ENCODE assay signal across 8 cellular contexts in the genomic region with DNA sequence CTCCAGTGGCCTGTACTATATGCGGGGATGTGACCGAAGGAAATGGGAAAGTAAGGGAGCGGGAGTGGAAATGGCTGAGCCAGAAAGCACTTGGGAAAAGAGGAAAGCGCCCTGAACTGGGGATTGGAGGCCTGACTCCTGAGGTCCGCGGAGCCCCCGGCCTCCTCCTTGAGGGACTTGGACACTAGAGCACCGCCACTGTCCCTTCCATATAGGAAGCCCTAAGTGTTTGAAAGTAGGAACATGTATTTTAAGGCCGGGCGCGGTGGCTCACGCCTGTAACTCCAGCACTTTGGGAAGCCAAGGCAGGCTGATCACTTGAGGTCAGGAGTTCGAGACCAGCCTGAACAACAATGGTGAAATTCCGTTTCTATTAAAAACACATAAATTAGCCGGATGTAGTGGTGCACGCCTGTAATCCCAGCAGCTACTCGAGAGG. TPM values are rescaled to one million over a fixed set of nuclear protein-coding genes. Genes with fewer than 3 reads are reported as not detected.
DNase-seq lines count a peak whose midpoint lies in the region; ATAC-seq and TF ChIP-seq lines count a peak whose summit lies in the region.

No MANE protein-coding gene starts in this region.

- intact Hi-C loops in mucosa of descending colon (cut with DNase I, micrococcal nuclease): no loop called here

- H2AFZ ChIP-seq in ACC112 (ENCODE audit: low read length, unreplicated experiment): peak overlapping the region; percentile 34

- ATAC-seq in HG03354 (IDR thresholded peaks at IDR 0.05; ENCODE audit: poor library complexity, severe bottlenecking, unreplicated experiment): peak; percentile 11
- ATAC-seq in mucosa of descending colon: no peak
- no peak for ATAC-seq in GM18873 (IDR thresholded peaks at IDR 0.05; ENCODE audit: low FRiP score, unreplicated experiment)
- no peak for ATAC-seq in GM19328 (IDR thresholded peaks at IDR 0.05; ENCODE audit: unreplicated experiment)

- no peak for TF ChIP-seq CTCF in mucosa of descending colon (IDR thresholded peaks at IDR 0.05)

- H3K79me2 ChIP-seq in ACC112 (ENCODE audit: control insufficient read depth, insufficient read depth, low read length, unreplicated experiment): peaks cover 41% of the 10 kb centered on the region

- no peaks in the 10 kb centered on the region for H3K27me3 ChIP-seq in ACC112 (ENCODE audit: insufficient read depth, low read length)

- H3K4me3 ChIP-seq in ACC112 (ENCODE audit: low read depth, low read length): peak overlapping the region; percentile 91
- H3K4me3 ChIP-seq in mucosa of descending colon: peak overlapping the region; percentile 80

- peak overlapping the region; percentile 90 for H3K27ac ChIP-seq in ACC112 (ENCODE audit: low read depth, low read length)
- peak overlapping the region; percentile 94 for H3K27ac ChIP-seq in caudate nucleus (ENCODE audit: low read depth, low read length)

- H3K9me3 ChIP-seq in mucosa of descending colon: no peaks in the 10 kb centered on the region

- H3K4me1 ChIP-seq in ACC112 (ENCODE audit: control insufficient read depth, insufficient read depth, low read length, unreplicated experiment) (peaks cover 17% of the 10 kb centered on the region), mucosa of descending colon (ENCODE audit: low read depth) (peaks cover 48% of the 10 kb centered on the region)

- H3K36me3 ChIP-seq in ACC112 (ENCODE audit: insufficient read depth, low read length): no peaks in the 10 kb centered on the region
- no peaks in the 10 kb centered on the region for H3K36me3 ChIP-seq in mucosa of descending colon (ENCODE audit: low read depth)

- DNase-seq in caudate nucleus (lab: John Stamatoyannopoulos, UW) (peak in 1 of 61 donors; percentile 72), mucosa of descending colon (no peak), activated gamma-delta T cell treated with Interleukin-2 at 50 U/mL for 16 hours (no peak)
- DNase-seq in stimulated activated naive CD4-positive, alpha-beta T cell treated with Interleukin-2 at 50 U/mL for 16 hours (lab: John Stamatoyannopoulos, UW): no peak

RNA-seq across cellular contexts. Expression of a gene that starts 0.5 kb away (rescaled TPM):
- total RNA-seq in mucosa of descending colon: 10 to 100 TPM; 69.8 to 96.1 (median 78.7) TPM

RNA-seq across cellular contexts. Expression of a gene that starts 15.7 kb away (rescaled TPM):
- total RNA-seq in mucosa of descending colon: 10 to 100 TPM; 31.9 to 36.5 (median 33.5) TPM
